ENCODE assay signal across 8 cellular contexts in genomic region chr22:38267086-38267485, GRCh38. TPM values are rescaled to one million over a fixed set of nuclear protein-coding genes. Genes with fewer than 3 reads are reported as not detected.
DNase-seq lines count a peak whose midpoint lies in the region; ATAC-seq and TF ChIP-seq lines count a peak whose summit lies in the region.

No MANE protein-coding gene starts in this region.

- H3K4me3 Mint-ChIP-seq in Calu3 (ENCODE audit: low read depth, unreplicated experiment): no peak overlapping the region

- no TSS peak for BruUV-seq in Calu3 (replicated peaks; lab: Mats Ljungman, UMichigan)

- H3K27ac Mint-ChIP-seq in Calu3 (ENCODE audit: unreplicated experiment): no peak overlapping the region

- peaks cover 31% of the 10 kb centered on the region for H3K4me1 Mint-ChIP-seq in Calu3 (ENCODE audit: low read depth, unreplicated experiment)

- H3K4me3 ChIP-seq in fibroblast of pulmonary artery (replicated peaks; ENCODE audit: low read depth, low read length): no peak overlapping the region

- no peak for ATAC-seq in HG03432 (IDR thresholded peaks at IDR 0.05; ENCODE audit: unreplicated experiment)

- intact Hi-C loops in Calu3 (cut with micrococcal nuclease; ENCODE audit: unreplicated experiment): no loop called here

- H3K9me3 Mint-ChIP-seq in Calu3 (ENCODE audit: low read depth, unreplicated experiment): no peaks in the 10 kb centered on the region

- H3K27me3 Mint-ChIP-seq in Calu3 (ENCODE audit: unreplicated experiment): no peaks in the 10 kb centered on the region

- DNase-seq in KBM-7: peak; percentile 83
- DNase-seq in activated CD8-positive, alpha-beta memory T cell treated with anti-CD3 and anti-CD28 coated beads, Interleukin-2, amount 50 U/mL, for 4 hours: peak; percentile 24
- peak; percentile 90 for DNase-seq in fibroblast of pulmonary artery (ENCODE audit: low read depth)
- peak; percentile 17 for DNase-seq in stimulated activated CD8-positive, alpha-beta memory T cell treated with anti-CD3 and anti-CD28 coated beads, Interleukin-12 subunit alpha, Interleukin-12 subunit beta, amount 100 ng/mL, for 4 hours (ENCODE audit: low read depth)
- DNase-seq in LoVo (ENCODE audit: low spot score): no peak
- DNase-seq in COLO668 (lab: John Stamatoyannopoulos, UW; ENCODE audit: unreplicated experiment): no peak
- no peak for DNase-seq in Calu3

- H3K36me3 Mint-ChIP-seq in Calu3 (ENCODE audit: insufficient read depth, unreplicated experiment): peaks cover 52% of the 10 kb centered on the region

- TF ChIP-seq CTCF in fibroblast of pulmonary artery (IDR thresholded peaks at IDR 0.05; ENCODE audit: low read length, missing control alignments) (no peak), Calu3 (IDR thresholded peaks at IDR 0.05; ENCODE audit: unreplicated experiment) (no peak)

- in situ Hi-C loops in KBM-7 (cut with MboI; ENCODE audit: low pct_unique_long_range_greater_than_20kb, low sequenced_read_pairs): no loop called here

- CTCF ChIA-PET in Calu3 (lab: Charles Lee): interaction anchor here (0.7 kb wide), 2 partner anchors 25 to 215 kb away, joined by 3 read pairs; no protein-coding TSS in a partner anchor

RNA-seq across cellular contexts. Expression of gene TMEM184B, which starts 5.7 kb away (rescaled TPM):
- total RNA-seq in Calu3 (2022): 113 and 114 TPM in 2 replicates

RNA-seq across cellular contexts. Expression of gene CSNK1E, which starts 50.1 kb away (rescaled TPM):
- total RNA-seq in Calu3 (2022): 172 and 178 TPM in 2 replicates

Comparison
In these comparisons a context has a peak if more than half of its experiments do, and no peak if none do; other contexts are left out.
1. DNase-seq: peak in KBM-7 (single experiment), activated CD8-positive, alpha-beta memory T cell treated with anti-CD3 and anti-CD28 coated beads, Interleukin-2, amount 50 U/mL, for 4 hours (single experiment), fibroblast of pulmonary artery (single experiment) and stimulated activated CD8-positive, alpha-beta memory T cell treated with anti-CD3 and anti-CD28 coated beads, Interleukin-12 subunit alpha, Interleukin-12 subunit beta, amount 100 ng/mL, for 4 hours (single experiment); none in LoVo (single experiment), COLO668 (single experiment) and Calu3 (single experiment).